ENCODE assay signal across 17 cellular contexts in genomic region chr15:65363766-65364165, GRCh38. TPM values are rescaled to one million over a fixed set of nuclear protein-coding genes. Genes with fewer than 3 reads are reported as not detected.
"Had no signal": no experiment of that assay in that cellular context is flagged by ENCODE, and none has a peak within 500 bp of the region (broad histone marks: within the 10 kb centered on the region; RNA-seq: fewer than 3 reads in every experiment).

No MANE protein-coding gene starts in this region.

- H3K27me3 ChIP-seq: dorsolateral prefrontal cortex had no signal

- H3K9me3 ChIP-seq: mucosa of descending colon, suprapubic skin, transverse colon had no signal

- H3K36me3 ChIP-seq: suprapubic skin, transverse colon, WERI-Rb-1 had no signal

- ATAC-seq: activated CD4-positive, alpha-beta T cell treated with anti-CD3 and anti-CD28 coated beads for 36 hours; left ventricle myocardium superior; mucosa of descending colon; stimulated activated naive CD8-positive, alpha-beta T cell treated with anti-CD3 and anti-CD28 coated beads, Interleukin-15, amount 100 ng/mL, for 72 hours had no signal

- H3K4me1 ChIP-seq: suprapubic skin, transverse colon had no signal

- H3K27ac ChIP-seq: dorsolateral prefrontal cortex, suprapubic skin, transverse colon, WERI-Rb-1 had no signal

- DNase-seq: activated CD4-positive, alpha-beta T cell treated with anti-CD3 and anti-CD28 coated beads for 36 hours; activated CD4-positive, alpha-beta T cell treated with anti-CD3 and anti-CD28 coated beads, Interleukin-2, amount 50 U/mL, for 48 hours; activated T-cell treated with anti-CD3 and anti-CD28 coated beads for 4 hours; caudate nucleus; foreskin melanocyte; left ventricle myocardium superior; mucosa of descending colon; naive B cell; retina; stimulated activated naive CD8-positive, alpha-beta T cell treated with anti-CD3 and anti-CD28 coated beads, Interleukin-15, amount 100 ng/mL, for 72 hours; T-helper 2 cell; transverse colon; WERI-Rb-1 had no signal

- H3K4me3 ChIP-seq: dorsolateral prefrontal cortex, mucosa of descending colon, suprapubic skin, transverse colon had no signal

RNA-seq across cellular contexts. Expression of gene IGDCC3, which starts 14.0 kb away (rescaled TPM):
- total RNA-seq: activated CD4-positive, alpha-beta T cell treated with anti-CD3 and anti-CD28 coated beads for 36 hours; epithelial cell of proximal tubule; suprapubic skin; transverse colon had no signal

RNA-seq across cellular contexts. Expression of gene RNU5B-1, which starts 59.3 kb away (rescaled TPM):
- total RNA-seq: activated CD4-positive, alpha-beta T cell treated with anti-CD3 and anti-CD28 coated beads for 36 hours; epithelial cell of proximal tubule; kidney epithelial cell; suprapubic skin; transverse colon had no signal
